1 cellular context compared by ENCODE assay signal in genomic region chr5:127228540-127229184, GRCh38.
TF ChIP-seq lines count a peak whose summit lies in the region.

No MANE protein-coding gene starts in this region.

TF ChIP-seq in SK-N-SH treated with all-trans-retinoic acid at 6 μM for 48 hours, 23 proteins besides CTCF, POLR2A, EP300 and RAD21 (continued from another document):
- TF ChIP-seq TSHZ2 (CRISPR knock-in tag; IDR thresholded peaks at IDR 0.05), result no peak
